ENCODE assay signal across 20 cellular contexts in genomic region chr3:47123857-47124256, GRCh38. TPM values are rescaled to one million over a fixed set of nuclear protein-coding genes. Genes with fewer than 3 reads are reported as not detected.
A peak's percentile ranks its signal among the peaks of the same experiment; 100 is the strongest.
DNase-seq lines count a peak whose midpoint lies in the region; ATAC-seq, FAIRE-seq and TF ChIP-seq lines count a peak whose summit lies in the region.
"Had no signal": no experiment of that assay in that cellular context is flagged by ENCODE, and none has a peak within 500 bp of the region (broad histone marks: within the 10 kb centered on the region; RNA-seq: fewer than 3 reads in every experiment).

No MANE protein-coding gene starts in this region.

- peak overlapping the region; percentile 13 to 16 for H3K27ac Mint-ChIP-seq in natural killer cell
- peak overlapping the region in 1 of 2 donors; percentile 44 for H3K27ac Mint-ChIP-seq in natural killer cell treated with Interleukin-12 subunit alpha and Interleukin-12 subunit beta and Interleukin-15 and Interleukin-18, amount 100 ng/mL, for 72 hours
- peak overlapping the region; percentile 23 for H3K27ac Mint-ChIP-seq in activated T-helper 17 cell treated with anti-CD3 and anti-CD28 coated beads, Interleukin-2, amount 50 U/mL, for 72 hours
- peak overlapping the region; percentile 18 for H3K27ac Mint-ChIP-seq in progenitor cell of endocrine pancreas
- H3K27ac Mint-ChIP-seq: CD8-positive, alpha-beta T cell; GM23338; H9; HFFc6 had no signal

- H3K27me3 Mint-ChIP-seq in natural killer cell (ENCODE audit: low read depth in 2 of 2), result no peaks in the 10 kb centered on the region
- no peaks in the 10 kb centered on the region for H3K27me3 Mint-ChIP-seq in natural killer cell treated with Interleukin-12 subunit alpha and Interleukin-12 subunit beta and Interleukin-15 and Interleukin-18, amount 100 ng/mL, for 72 hours
- no peaks in the 10 kb centered on the region for H3K27me3 Mint-ChIP-seq in activated T-helper 17 cell treated with anti-CD3 and anti-CD28 coated beads, Interleukin-2, amount 50 U/mL, for 72 hours
- no peaks in the 10 kb centered on the region for H3K27me3 Mint-ChIP-seq in progenitor cell of endocrine pancreas

- CTCF ChIA-PET in HEK293 (lab: Yijun Ruan, JAX), result no interaction called here

- no peaks in the 10 kb centered on the region for H3K9me3 ChIP-seq in HEK293 (ENCODE audit: control insufficient read depth, insufficient read depth, low read depth, low read length)
- H3K9me3 ChIP-seq: Caco-2 had no signal

- DNase-seq in natural killer cell (no peak), progenitor cell of endocrine pancreas (ENCODE audit: low spot score, unreplicated experiment) (no peak), frontal cortex (ENCODE audit: low spot score in 2 of 2) (no peak), DMS153 (lab: John Stamatoyannopoulos, UW) (no peak), NCI-H2171 treated with DMSO at 0.1 percent for 48 hours (lab: John Stamatoyannopoulos, UW) (no peak)
- DNase-seq in natural killer cell treated with Interleukin-12 subunit alpha and Interleukin-12 subunit beta and Interleukin-15 and Interleukin-18, amount 100 ng/mL, for 72 hours (ENCODE audit: low spot score), result no peak
- DNase-seq: C1 segment of cervical spinal cord; Caco-2; CD8-positive, alpha-beta T cell; DMS 273 treated with DMSO at 0.1 percent for 48 hours; DMS53; DMS79 treated with DMSO at 0.1 percent for 48 hours; GF-D8; H9; HFFc6 had no signal

- TF ChIP-seq CTCF in natural killer cell (IDR thresholded peaks at IDR 0.05) (no peak), HEK293 (tag by site-specific recombination; IDR thresholded peaks at IDR 0.05) (no peak), progenitor cell of endocrine pancreas (IDR thresholded peaks at IDR 0.05; ENCODE audit: unreplicated experiment) (no peak)

- no peaks in the 10 kb centered on the region for H3K4me1 ChIP-seq in HEK293 (ENCODE audit: control insufficient read depth, insufficient read depth, low read length)
- H3K4me1 ChIP-seq: Caco-2 had no signal

- H3K9me3 Mint-ChIP-seq in natural killer cell, result no peaks in the 10 kb centered on the region
- H3K9me3 Mint-ChIP-seq in natural killer cell treated with Interleukin-12 subunit alpha and Interleukin-12 subunit beta and Interleukin-15 and Interleukin-18, amount 100 ng/mL, for 72 hours, result no peaks in the 10 kb centered on the region
- H3K9me3 Mint-ChIP-seq in activated T-helper 17 cell treated with anti-CD3 and anti-CD28 coated beads, Interleukin-2, amount 50 U/mL, for 72 hours, result no peaks in the 10 kb centered on the region
- H3K9me3 Mint-ChIP-seq in progenitor cell of endocrine pancreas (ENCODE audit: low read depth), result no peaks in the 10 kb centered on the region
- H3K9me3 Mint-ChIP-seq: CD8-positive, alpha-beta T cell; GM23338; H9; HFFc6 had no signal

- POLR2A ChIA-PET in HEK293 (lab: Yijun Ruan, JAX), result no interaction called here

- H3K4me1 Mint-ChIP-seq in natural killer cell (peaks cover 31 to 72% of the 10 kb centered on the region in 2 donors), progenitor cell of endocrine pancreas (ENCODE audit: low read depth) (no peaks in the 10 kb centered on the region)
- peaks cover 32% of the 10 kb centered on the region in 2 donors for H3K4me1 Mint-ChIP-seq in natural killer cell treated with Interleukin-12 subunit alpha and Interleukin-12 subunit beta and Interleukin-15 and Interleukin-18, amount 100 ng/mL, for 72 hours (ENCODE audit: low read depth in 2 of 2)
- H3K4me1 Mint-ChIP-seq in activated T-helper 17 cell treated with anti-CD3 and anti-CD28 coated beads, Interleukin-2, amount 50 U/mL, for 72 hours, result peaks cover 34% of the 10 kb centered on the region
- H3K4me1 Mint-ChIP-seq: GM23338, H9 had no signal

- no peak for FAIRE-seq in frontal cortex (lab: Jason Lieb, UNC)
- FAIRE-seq: D721Med had no signal

- peaks cover 16% of the 10 kb centered on the region for H3K36me3 Mint-ChIP-seq in natural killer cell
- peaks cover 44% of the 10 kb centered on the region for H3K36me3 Mint-ChIP-seq in natural killer cell treated with Interleukin-12 subunit alpha and Interleukin-12 subunit beta and Interleukin-15 and Interleukin-18, amount 100 ng/mL, for 72 hours
- peaks cover 84% of the 10 kb centered on the region for H3K36me3 Mint-ChIP-seq in activated T-helper 17 cell treated with anti-CD3 and anti-CD28 coated beads, Interleukin-2, amount 50 U/mL, for 72 hours (ENCODE audit: low read depth)
- peaks cover 37% of the 10 kb centered on the region for H3K36me3 Mint-ChIP-seq in progenitor cell of endocrine pancreas (ENCODE audit: insufficient read depth)

- no peak overlapping the region for H3K4me3 ChIP-seq in HEK293 (ENCODE audit: low read depth, low read length)
- H3K4me3 ChIP-seq: GM23338 had no signal

- H3K4me3 Mint-ChIP-seq in natural killer cell (no peak overlapping the region), progenitor cell of endocrine pancreas (ENCODE audit: low read depth) (no peak overlapping the region)
- no peak overlapping the region for H3K4me3 Mint-ChIP-seq in natural killer cell treated with Interleukin-12 subunit alpha and Interleukin-12 subunit beta and Interleukin-15 and Interleukin-18, amount 100 ng/mL, for 72 hours
- no peak overlapping the region for H3K4me3 Mint-ChIP-seq in activated T-helper 17 cell treated with anti-CD3 and anti-CD28 coated beads, Interleukin-2, amount 50 U/mL, for 72 hours
- H3K4me3 Mint-ChIP-seq: CD8-positive, alpha-beta T cell; GM23338; H9; HFFc6 had no signal

- H3K36me3 ChIP-seq in HEK293 (ENCODE audit: control insufficient read depth in 2 of 2, insufficient read depth in 1 of 2, low read length in 2 of 2), result peaks cover 11 to 31% of the 10 kb centered on the region in 2 experiments; a peak in 2 of 3 replicates

- no peak overlapping the region for H3K27ac ChIP-seq in HEK293 (ENCODE audit: extremely low read depth, low read depth, low read length)

- intact Hi-C loops in natural killer cell (cut with micrococcal nuclease), result no loop called here

- ATAC-seq in natural killer cell, result no peak
- no peak for ATAC-seq in natural killer cell treated with Interleukin-12 subunit alpha and Interleukin-12 subunit beta and Interleukin-15 and Interleukin-18, amount 100 ng/mL, for 72 hours
- no peak for ATAC-seq in activated T-helper 17 cell treated with anti-CD3 and anti-CD28 coated beads, Interleukin-2, amount 50 U/mL, for 72 hours (replicated peaks)
- ATAC-seq: CD8-positive, alpha-beta T cell; GM23338; HCT116 had no signal

TF ChIP-seq in HEK293, 187 proteins besides CTCF, POLR2A, EP300 and RAD21:
- TF ChIP-seq EGR2 (tag by site-specific recombination; IDR thresholded peaks at IDR 0.05; ENCODE audit: low read depth), result peak; percentile 71
- peak; percentile 70 for TF ChIP-seq ZFHX2 (tag by site-specific recombination; conservative IDR thresholded peaks at IDR 0.05)
- no peak for TF ChIP-seq ZNF830 (tag by site-specific recombination; IDR thresholded peaks at IDR 0.05; ENCODE audit: low read depth)
- TF ChIP-seq ZNF211 (tag by site-specific recombination; IDR thresholded peaks at IDR 0.05; ENCODE audit: low read depth), result no peak
- TF ChIP-seq, protein P1, sequence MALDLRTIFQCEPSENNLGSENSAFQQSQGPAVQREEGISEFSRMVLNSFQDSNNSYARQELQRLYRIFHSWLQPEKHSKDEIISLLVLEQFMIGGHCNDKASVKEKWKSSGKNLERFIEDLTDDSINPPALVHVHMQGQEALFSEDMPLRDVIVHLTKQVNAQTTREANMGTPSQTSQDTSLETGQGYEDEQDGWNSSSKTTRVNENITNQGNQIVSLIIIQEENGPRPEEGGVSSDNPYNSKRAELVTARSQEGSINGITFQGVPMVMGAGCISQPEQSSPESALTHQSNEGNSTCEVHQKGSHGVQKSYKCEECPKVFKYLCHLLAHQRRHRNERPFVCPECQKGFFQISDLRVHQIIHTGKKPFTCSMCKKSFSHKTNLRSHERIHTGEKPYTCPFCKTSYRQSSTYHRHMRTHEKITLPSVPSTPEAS (tag by site-specific recombination; IDR thresholded peaks at IDR 0.05), result no peak
TF ChIP-seq in HEK293: peak in this region for 2.

RNA-seq across cellular contexts. Expression of gene SETD2, which starts 40.1 kb away (rescaled TPM):
- total RNA-seq in natural killer cell (100 to 1,000 TPM in 1 of 3 donors, 10 to 100 TPM in 2; 86.5 to 104 (median 95.9) TPM), progenitor cell of endocrine pancreas (71.4 and 73.9 TPM in 2 replicates), frontal cortex (77.5 TPM)
- total RNA-seq in natural killer cell treated with Interleukin-12 subunit alpha and Interleukin-12 subunit beta and Interleukin-15 and Interleukin-18, amount 100 ng/mL, for 72 hours, result 10 to 100 TPM; 40.8 to 48.3 TPM
- 10 to 100 TPM; 28.8 to 33.1 TPM for total RNA-seq in activated T-helper 17 cell treated with anti-CD3 and anti-CD28 coated beads, Interleukin-2, amount 50 U/mL, for 72 hours
